ENCODE assay signal across 17 cellular contexts in the genomic region with DNA sequence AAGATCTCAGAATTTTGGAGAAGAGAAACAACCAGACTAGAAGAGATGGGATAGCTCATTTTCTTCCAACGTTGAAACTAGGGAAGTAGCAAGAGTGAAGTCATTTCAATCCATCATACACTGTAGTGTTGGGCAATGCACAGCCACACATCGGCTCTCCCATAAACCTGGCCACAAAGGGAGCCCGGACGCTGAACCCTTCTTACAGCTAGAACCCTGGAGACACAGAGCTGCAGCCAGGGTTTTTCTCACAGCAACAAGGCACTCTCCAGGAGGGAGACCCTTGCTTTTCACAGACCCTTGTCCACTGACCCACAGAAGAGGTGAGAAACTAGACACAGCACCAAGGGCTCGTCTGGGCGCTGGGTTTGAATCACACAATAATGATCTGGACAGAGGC.
"Had no signal": no experiment of that assay in that cellular context is flagged by ENCODE, and none has a peak within 500 bp of the region (broad histone marks: within the 10 kb centered on the region; RNA-seq: fewer than 3 reads in every experiment).

No MANE protein-coding gene starts in this region.

- H3K27me3 ChIP-seq: spleen, upper lobe of right lung had no signal

- H3K9me3 ChIP-seq: spleen, upper lobe of right lung had no signal

- DNase-seq: activated CD4-positive, alpha-beta T cell treated with anti-CD3 and anti-CD28 coated beads, Interleukin-2, amount 10 ng/mL, durations not matched to agents 7 days and 5 days; activated CD4-positive, CD25-positive, alpha-beta regulatory T cell treated with anti-CD3 and anti-CD28 coated beads, Interleukin-2, amount 50 U/mL, for 72 hours; activated CD8-positive, alpha-beta T cell treated with anti-CD3 and anti-CD28 coated beads for 36 hours; activated naive CD4-positive, alpha-beta T cell treated with Interleukin-2 at 50 U/mL for 16 hours; activated naive CD8-positive, alpha-beta T cell treated with anti-CD3 and anti-CD28 coated beads, Interleukin-2, amount 10 ng/mL, durations not matched to agents 7 days and 5 days; activated T-cell treated with anti-CD3 and anti-CD28 coated beads, Interleukin-2, amount 50 U/mL, for 4 hours; cerebellar nuclear complex; left colon; mesendoderm; naive B cell; retina; stimulated activated CD4-positive, alpha-beta T cell treated with anti-CD3 and anti-CD28 coated beads, Interleukin-4, amount 100 ng/mL, for 1 hour; stimulated activated naive CD4-positive, alpha-beta T cell treated with Interleukin-2 at 50 U/mL for 16 hours; upper lobe of right lung; WERI-Rb-1 had no signal

- H3K36me3 ChIP-seq: spleen, upper lobe of right lung, WERI-Rb-1 had no signal

- ATAC-seq: activated CD8-positive, alpha-beta T cell treated with anti-CD3 and anti-CD28 coated beads for 36 hours; activated T-cell treated with anti-CD3 and anti-CD28 coated beads, Interleukin-2, amount 50 U/mL, for 4 hours; left colon; upper lobe of right lung had no signal

- H3K4me3 ChIP-seq: spleen, upper lobe of right lung had no signal

- H3K4me1 ChIP-seq: spleen had no signal

- H3K27ac ChIP-seq: epithelial cell of prostate, spleen, upper lobe of right lung, WERI-Rb-1 had no signal
